In the genomic region with DNA sequence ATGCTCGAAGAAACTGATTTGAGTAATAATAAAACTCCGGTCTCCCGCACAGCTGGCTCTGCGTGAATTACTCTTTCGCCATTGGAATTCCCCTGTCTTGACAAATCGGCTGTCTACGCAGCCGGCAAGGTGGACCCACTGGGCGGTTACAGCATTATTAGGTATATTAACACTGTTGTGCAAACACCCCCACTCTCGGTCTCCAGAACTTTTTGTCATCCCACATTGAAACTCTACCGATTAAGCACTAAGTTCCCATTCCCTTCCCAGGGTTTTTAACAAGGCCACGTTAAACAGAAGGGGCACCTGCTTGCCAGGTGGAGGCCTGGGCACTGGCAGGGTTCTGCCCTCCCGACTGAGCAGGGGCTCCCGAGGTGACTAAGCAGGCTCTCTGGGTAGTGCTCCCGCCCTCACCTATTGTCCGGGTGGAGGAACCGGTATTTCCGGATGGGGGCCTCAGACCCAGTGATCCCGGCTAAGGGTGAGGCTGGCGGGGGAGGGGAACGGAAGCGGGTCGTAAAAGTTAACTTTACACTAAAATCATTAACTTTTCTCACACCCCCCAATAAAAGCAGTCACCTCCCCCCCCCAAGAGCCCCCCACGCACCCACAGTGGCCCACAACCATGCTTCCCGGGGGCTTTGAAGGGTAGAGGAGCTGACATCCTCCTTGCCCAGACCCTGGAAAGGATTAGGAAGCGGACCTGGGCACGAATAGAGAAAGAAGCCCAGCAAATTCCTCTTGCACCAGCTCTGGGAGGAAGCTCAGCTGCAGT, we compare ENCODE assay signal across 8 cellular contexts. TPM values are rescaled to one million over a fixed set of nuclear protein-coding genes. Genes with fewer than 3 reads are reported as not detected.
A peak's percentile ranks its signal among the peaks of the same experiment; 100 is the strongest.
DNase-seq lines count a peak whose midpoint lies in the region; ATAC-seq and TF ChIP-seq lines count a peak whose summit lies in the region.

No MANE protein-coding gene starts in this region.

- peak overlapping the region; percentile 61 for H2AFZ ChIP-seq in parathyroid adenoma

- no peaks in the 10 kb centered on the region for H3K9me3 Mint-ChIP-seq in IgD-negative memory B cell
- H3K9me3 Mint-ChIP-seq in activated CD4-positive, alpha-beta memory T cell treated with anti-CD3 and anti-CD28 coated beads for 36 hours: no peaks in the 10 kb centered on the region

- H3K79me2 ChIP-seq in parathyroid adenoma: no peaks in the 10 kb centered on the region

- TF ChIP-seq CTCF in heart left ventricle (IDR thresholded peaks at IDR 0.05) (no peak), parathyroid adenoma (IDR thresholded peaks at IDR 0.05) (no peak)

- H3K27me3 Mint-ChIP-seq in IgD-negative memory B cell: peaks cover 2% of the 10 kb centered on the region
- H3K27me3 Mint-ChIP-seq in activated CD4-positive, alpha-beta memory T cell treated with anti-CD3 and anti-CD28 coated beads for 36 hours: peaks cover 2% of the 10 kb centered on the region

- H3K27me3 ChIP-seq in heart left ventricle (no peaks in the 10 kb centered on the region), parathyroid adenoma (ENCODE audit: control insufficient read depth, insufficient read depth, low read length) (no peaks in the 10 kb centered on the region)

- H3K4me1 Mint-ChIP-seq in IgD-negative memory B cell: peaks cover 0 to 5% (median 3%) of the 10 kb centered on the region in 3 donors
- H3K4me1 Mint-ChIP-seq in activated CD4-positive, alpha-beta memory T cell treated with anti-CD3 and anti-CD28 coated beads for 36 hours (ENCODE audit: low read depth): peaks cover 7% of the 10 kb centered on the region

- H3K4me1 ChIP-seq in heart left ventricle (peaks cover 0 to 17% (median 9%) of the 10 kb centered on the region in 12 donors), parathyroid adenoma (no peaks in the 10 kb centered on the region)

- intact Hi-C loops in activated CD4-positive, alpha-beta memory T cell treated with anti-CD3 and anti-CD28 coated beads for 36 hours (cut with micrococcal nuclease): loop anchor here (2.0 to 5.0 kb wide), 2 partner anchors 48 to 78 kb away; no protein-coding TSS in a partner anchor
- intact Hi-C loops in heart left ventricle (cut with DNase I): loop anchor here in 7 of 10 donors (1.0 to 5.0 kb wide), 7 partner anchors 42 to 73 kb away; a partner anchor contains a TSS

- peak overlapping the region; percentile 74 to 98 (median 82) for H3K4me3 Mint-ChIP-seq in IgD-negative memory B cell
- peak overlapping the region; percentile 67 for H3K4me3 Mint-ChIP-seq in activated CD4-positive, alpha-beta memory T cell treated with anti-CD3 and anti-CD28 coated beads for 36 hours

- H3K4me2 ChIP-seq in parathyroid adenoma (ENCODE audit: low read length): peak overlapping the region; percentile 100

- H3K27ac ChIP-seq in heart left ventricle (peak overlapping the region; percentile 70 to 96 (median 90)), parathyroid adenoma (peak overlapping the region; percentile 92)

- H3K36me3 ChIP-seq in heart left ventricle (no peaks in the 10 kb centered on the region), parathyroid adenoma (ENCODE audit: control insufficient read depth, insufficient read depth, low read length) (no peaks in the 10 kb centered on the region)

- peak overlapping the region; percentile 63 to 87 (median 81) for H3K4me3 ChIP-seq in heart left ventricle
- H3K4me3 ChIP-seq in parathyroid adenoma (ENCODE audit: low read depth, low read length): peak overlapping the region; percentile 95

- H3K9ac ChIP-seq in parathyroid adenoma: no peak overlapping the region

- H3K36me3 Mint-ChIP-seq in IgD-negative memory B cell: peaks cover 2% of the 10 kb centered on the region
- no peaks in the 10 kb centered on the region for H3K36me3 Mint-ChIP-seq in activated CD4-positive, alpha-beta memory T cell treated with anti-CD3 and anti-CD28 coated beads for 36 hours

- DNase-seq in ELF-1 (ENCODE audit: low read depth, low spot score): peak; percentile 93
- peak; percentile 29 for DNase-seq in activated CD4-positive, alpha-beta memory T cell treated with anti-CD3 and anti-CD28 coated beads for 36 hours
- peak in 3 of 5 donors; percentile 38 to 53 (median 38) for DNase-seq in heart left ventricle
- DNase-seq in HUDEP-2 (lab: John Stamatoyannopoulos, UW; ENCODE audit: unreplicated experiment in 76 of 76): no peak
- no peak for DNase-seq in stimulated activated CD4-positive, alpha-beta T cell treated with anti-CD3 and anti-CD28 coated beads, Interleukin-4, amount 100 ng/mL, for 24 hours

- no peak for TF ChIP-seq POLR2A in heart left ventricle (IDR thresholded peaks at IDR 0.05)

- H3K27ac Mint-ChIP-seq in IgD-negative memory B cell: no peak overlapping the region
- H3K27ac Mint-ChIP-seq in activated CD4-positive, alpha-beta memory T cell treated with anti-CD3 and anti-CD28 coated beads for 36 hours: no peak overlapping the region

- POLR2A ChIA-PET in activated CD4-positive, alpha-beta memory T cell treated with anti-CD3 and anti-CD28 coated beads for 36 hours (lab: Charles Lee): no interaction called here

- WGBS in heart left ventricle, 4 donors: 45 to 54% (median 47%) methylated on average over 23 to 27 of the region's 27 CpGs

- H3K9me3 ChIP-seq in heart left ventricle (no peaks in the 10 kb centered on the region), parathyroid adenoma (ENCODE audit: control insufficient read depth, low read length) (no peaks in the 10 kb centered on the region)

- ATAC-seq in heart left ventricle (peak in 3 of 4 donors; percentile 51 to 61 (median 53)), GM21526 (IDR thresholded peaks at IDR 0.05; ENCODE audit: low FRiP score, unreplicated experiment) (no peak)

- CTCF ChIA-PET in activated CD4-positive, alpha-beta memory T cell treated with anti-CD3 and anti-CD28 coated beads for 36 hours (lab: Charles Lee): interaction anchor here (0.8 to 1.0 kb wide), 4 partner anchors 61 to 103 kb away, joined by 3 read pairs; a partner anchor contains a TSS

RNA-seq across cellular contexts. Expression of a gene that starts 53.5 kb away (rescaled TPM):
- 0.81 TPM for polyA plus RNA-seq in IgD-negative memory B cell
- 10 to 100 TPM; 12.9 to 15.3 TPM for total RNA-seq in activated CD4-positive, alpha-beta memory T cell treated with anti-CD3 and anti-CD28 coated beads for 36 hours
- total RNA-seq in heart left ventricle: 100 to 1,000 TPM in 4 of 9 donors, 10 to 100 TPM in 5; 56.0 to 139 (median 92.0) TPM
- polyA plus RNA-seq in heart left ventricle: 10 to 100 TPM; 29.1 to 29.5 TPM

Comparison
In these comparisons a context has a peak if more than half of its experiments do, and no peak if none do; other contexts are left out.
1. DNase-seq: peak in ELF-1 (single experiment), activated CD4-positive, alpha-beta memory T cell treated with anti-CD3 and anti-CD28 coated beads for 36 hours (single experiment) and heart left ventricle (3 of 5); none in HUDEP-2 (0 of 76) and stimulated activated CD4-positive, alpha-beta T cell treated with anti-CD3 and anti-CD28 coated beads, Interleukin-4, amount 100 ng/mL, for 24 hours (single experiment).